In genomic region chr7:82665966-82666507, GRCh38 we compare ENCODE assay signal across 18 cellular contexts.
"Had no signal": no experiment of that assay in that cellular context is flagged by ENCODE, and none has a peak within 500 bp of the region (broad histone marks: within the 10 kb centered on the region; RNA-seq: fewer than 3 reads in every experiment).

No MANE protein-coding gene starts in this region.

- H3K27me3 ChIP-seq: ascending aorta, breast epithelium, gastroesophageal sphincter, transverse colon had no signal

- H3K27ac ChIP-seq: ascending aorta, breast epithelium, epithelial cell of prostate, gastroesophageal sphincter, skin epidermis, transverse colon, VCaP had no signal

- H3K4me3 ChIP-seq: ascending aorta, breast epithelium, gastroesophageal sphincter, lung, skin epidermis, transverse colon had no signal

- H3K4me1 ChIP-seq: ascending aorta, breast epithelium, gastroesophageal sphincter, transverse colon had no signal

- DNase-seq: activated CD4-positive, alpha-beta T cell treated with anti-CD3 and anti-CD28 coated beads for 1 hour; activated CD4-positive, alpha-beta T cell treated with anti-CD3 and anti-CD28 coated beads, Interleukin-2, amount 50 U/mL, for 4 hours; activated naive CD4-positive, alpha-beta T cell treated with anti-CD3 and anti-CD28 coated beads, Interleukin-2, amount 10 ng/mL, durations not matched to agents 7 days and 5 days; effector memory CD8-positive, alpha-beta T cell; left colon; naive thymus-derived CD4-positive, alpha-beta T cell; posterior cingulate gyrus; right cardiac atrium; stimulated activated naive CD8-positive, alpha-beta T cell treated with anti-CD3 and anti-CD28 coated beads, Interleukin-15, Interleukin-2, amounts not matched to agents 100 U/mL and 50 U/mL, for 24 hours; T-cell; transverse colon had no signal

- H3K36me3 ChIP-seq: ascending aorta, breast epithelium, gastroesophageal sphincter, transverse colon had no signal

- ATAC-seq: effector memory CD8-positive, alpha-beta T cell; gastroesophageal sphincter; left colon; naive thymus-derived CD4-positive, alpha-beta T cell; right cardiac atrium; stimulated activated naive CD8-positive, alpha-beta T cell treated with anti-CD3 and anti-CD28 coated beads, Interleukin-15, Interleukin-2, amounts not matched to agents 100 U/mL and 50 U/mL, for 24 hours; T-cell had no signal
